ENCODE assay signal across 8 cellular contexts in the genomic region with DNA sequence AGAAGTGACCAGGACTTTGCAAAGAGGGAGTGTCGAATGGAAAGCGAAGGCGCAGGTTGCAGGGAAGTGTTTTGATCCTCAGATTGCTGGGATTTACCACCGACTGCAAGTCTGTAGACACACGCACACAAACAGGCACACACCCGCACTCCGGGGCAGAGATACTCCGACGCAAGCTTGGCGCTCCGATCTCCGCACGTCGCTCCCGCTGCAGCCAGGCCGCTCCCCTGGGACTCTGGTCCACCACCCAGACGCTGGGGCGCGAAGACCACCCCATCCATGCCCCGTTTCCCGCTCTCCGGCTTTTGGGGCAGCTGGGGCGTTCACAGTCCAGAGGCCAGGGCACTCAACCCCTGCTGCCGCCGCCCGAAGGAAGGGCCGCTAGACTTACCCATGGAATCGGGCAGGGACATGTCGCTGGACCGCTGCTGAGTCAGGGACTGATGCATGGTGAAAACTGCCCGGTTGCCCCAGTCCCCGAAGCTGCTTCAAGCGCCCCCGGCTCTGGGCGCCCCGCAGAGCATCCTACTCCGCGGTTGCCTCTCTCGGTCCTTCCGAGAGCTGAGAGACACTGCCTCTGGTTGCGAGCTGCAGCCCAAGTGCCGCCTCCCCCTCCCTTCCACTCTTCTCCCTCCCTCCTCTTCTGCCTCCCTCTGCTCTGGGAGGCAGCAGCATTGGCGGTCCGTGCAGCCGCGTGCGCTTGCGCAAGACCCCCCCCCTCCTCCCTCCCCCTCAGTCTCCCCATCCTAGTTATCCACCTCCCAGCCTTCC. TPM values are rescaled to one million over a fixed set of nuclear protein-coding genes. Genes with fewer than 3 reads are reported as not detected.
DNase-seq lines count a peak whose midpoint lies in the region; ATAC-seq and TF ChIP-seq lines count a peak whose summit lies in the region.

A gene (minus strand): TSS at position 601 of the 771 bp plus-strand sequence. CDS start 152 bp downstream, at position 449.

- H3K27ac ChIP-seq in PC-9 = no peak within 1 kb of the TSS

- no peaks in the 10 kb centered on the region for H3K9me3 Mint-ChIP-seq in activated CD4-positive, alpha-beta T cell treated with anti-CD3 and anti-CD28 coated beads, Interleukin-2, amount 10 ng/mL, durations not matched to agents 7 days and 5 days
- H3K9me3 Mint-ChIP-seq in endothelial cell (ENCODE audit: unreplicated experiment) = no peaks in the 10 kb centered on the region
- H3K9me3 Mint-ChIP-seq in nephron = no peaks in the 10 kb centered on the region

- peak within 1 kb of the TSS; percentile 95 for H3K4me2 ChIP-seq in PC-9

- no peaks in the 10 kb centered on the region for H3K36me3 ChIP-seq in PC-9 (ENCODE audit: low read depth)

- peak within 1 kb of the TSS; percentile 60 for H3K4me3 ChIP-seq in PC-9

- no peak for DNase-seq in activated CD4-positive, alpha-beta T cell treated with anti-CD3 and anti-CD28 coated beads, Interleukin-2, amount 10 ng/mL, durations not matched to agents 7 days and 5 days
- no peak for DNase-seq in activated CD4-positive, alpha-beta T cell treated with anti-CD3 and anti-CD28 coated beads, Interleukin-2, amount 50 U/mL, for 4 hours
- peak; percentile 23 to 42 for DNase-seq in PC-9
- no peak for DNase-seq in endothelial cell (ENCODE audit: low spot score)

- no peaks in the 10 kb centered on the region for H3K9me3 ChIP-seq in PC-9 (ENCODE audit: insufficient read depth, low read depth)

- no peaks in the 10 kb centered on the region for H3K9me2 ChIP-seq in PC-9 (ENCODE audit: insufficient read depth)

- H3K4me1 ChIP-seq in PC-9 (replicated peaks; ENCODE audit: insufficient read depth) = peaks cover 18% of the 10 kb centered on the region

- no peak for TF ChIP-seq POLR2A in GM18505 (IDR thresholded peaks at IDR 0.05; ENCODE audit: borderline replicate concordance, extremely low read depth, insufficient read depth, insufficient read length)

- ATAC-seq in GM18520 (IDR thresholded peaks at IDR 0.05; ENCODE audit: unreplicated experiment) (no peak), GM18505 (IDR thresholded peaks at IDR 0.05; ENCODE audit: unreplicated experiment) (no peak), HG03196 (IDR thresholded peaks at IDR 0.05; ENCODE audit: unreplicated experiment) (no peak)

- POLR2A ChIA-PET in activated CD4-positive, alpha-beta T cell treated with anti-CD3 and anti-CD28 coated beads, Interleukin-2, amount 10 ng/mL, durations not matched to agents 7 days and 5 days (lab: Charles Lee) = no interaction called here
- POLR2A ChIA-PET in PC-9 (lab: Charles Lee; ENCODE audit: unreplicated experiment) = no interaction called here

- intact Hi-C loops in PC-9 (cut with micrococcal nuclease; ENCODE audit: unreplicated experiment) = loop anchor here (10.0 kb wide), 1 partner anchor 424 kb away; no protein-coding TSS in a partner anchor

- no peaks in the 10 kb centered on the region for H3K27me3 ChIP-seq in PC-9 (ENCODE audit: insufficient read depth, low read depth)

- H3K4me1 Mint-ChIP-seq in activated CD4-positive, alpha-beta T cell treated with anti-CD3 and anti-CD28 coated beads, Interleukin-2, amount 10 ng/mL, durations not matched to agents 7 days and 5 days = peaks cover 35% of the 10 kb centered on the region
- peaks cover 7% of the 10 kb centered on the region for H3K4me1 Mint-ChIP-seq in endothelial cell (ENCODE audit: unreplicated experiment)
- H3K4me1 Mint-ChIP-seq in nephron = peaks cover 12% of the 10 kb centered on the region

- no TSS peak for BruUV-seq in PC-9 (replicated peaks; lab: Mats Ljungman, UMichigan)

- H3K36me3 Mint-ChIP-seq in activated CD4-positive, alpha-beta T cell treated with anti-CD3 and anti-CD28 coated beads, Interleukin-2, amount 10 ng/mL, durations not matched to agents 7 days and 5 days (ENCODE audit: low read depth) = peaks cover 1% of the 10 kb centered on the region
- H3K36me3 Mint-ChIP-seq in endothelial cell (ENCODE audit: low read depth, unreplicated experiment) (no peaks in the 10 kb centered on the region), nephron (ENCODE audit: low read depth) (no peaks in the 10 kb centered on the region)

- TF ChIP-seq CTCF in PC-9 (conservative IDR thresholded peaks at IDR 0.05) (no peak), endothelial cell (IDR thresholded peaks at IDR 0.05; ENCODE audit: unreplicated experiment) (no peak), nephron (IDR thresholded peaks at IDR 0.05; ENCODE audit: unreplicated experiment in 3 of 3) (no peak)

- peaks cover 77% of the 10 kb centered on the region for H3K27me3 Mint-ChIP-seq in activated CD4-positive, alpha-beta T cell treated with anti-CD3 and anti-CD28 coated beads, Interleukin-2, amount 10 ng/mL, durations not matched to agents 7 days and 5 days
- H3K27me3 Mint-ChIP-seq in endothelial cell (ENCODE audit: unreplicated experiment) (peaks cover 8% of the 10 kb centered on the region), nephron (ENCODE audit: low read depth) (peaks cover 81% of the 10 kb centered on the region)

- H3K79me2 ChIP-seq in PC-9 (ENCODE audit: low read depth) = no peaks in the 10 kb centered on the region

- H3F3A ChIP-seq in PC-9 (ENCODE audit: insufficient read depth, low read depth) = peaks cover 7% of the 10 kb centered on the region; the same call in 1 of the 2 replicates

- H4K20me1 ChIP-seq in PC-9 (ENCODE audit: insufficient read depth) = no peaks in the 10 kb centered on the region

- peak within 1 kb of the TSS; percentile 83 for H3K4me3 Mint-ChIP-seq in activated CD4-positive, alpha-beta T cell treated with anti-CD3 and anti-CD28 coated beads, Interleukin-2, amount 10 ng/mL, durations not matched to agents 7 days and 5 days
- H3K4me3 Mint-ChIP-seq in endothelial cell (ENCODE audit: unreplicated experiment) (peak within 1 kb of the TSS; percentile 93), nephron (peak within 1 kb of the TSS; percentile 78 to 85 (median 78))

- H3K27ac Mint-ChIP-seq in activated CD4-positive, alpha-beta T cell treated with anti-CD3 and anti-CD28 coated beads, Interleukin-2, amount 10 ng/mL, durations not matched to agents 7 days and 5 days = no peak within 1 kb of the TSS
- H3K27ac Mint-ChIP-seq in endothelial cell (ENCODE audit: unreplicated experiment) (no peak within 1 kb of the TSS), nephron (no peak within 1 kb of the TSS)

- peak within 1 kb of the TSS; percentile 85 for H2AFZ ChIP-seq in PC-9

- CTCF ChIA-PET in activated CD4-positive, alpha-beta T cell treated with anti-CD3 and anti-CD28 coated beads, Interleukin-2, amount 10 ng/mL, durations not matched to agents 7 days and 5 days (lab: Charles Lee) = interaction anchor here (0.9 to 1.0 kb wide), 2 partner anchors 11 to 13 kb away, joined by 3 read pairs; no protein-coding TSS in a partner anchor
- CTCF ChIA-PET in PC-9 (lab: Charles Lee) = no interaction called here

RNA-seq across cellular contexts. Expression of the gene that starts here (rescaled TPM):
- not detected for total RNA-seq in activated CD4-positive, alpha-beta T cell treated with anti-CD3 and anti-CD28 coated beads, Interleukin-2, amount 10 ng/mL, durations not matched to agents 7 days and 5 days
- total RNA-seq in PC-9 (2021) (9.4 and 16.7 TPM in 2 replicates), endothelial cell (ENCODE audit: unreplicated experiment) (0.13 TPM)

Comparison
In these comparisons a context has a peak if more than half of its experiments do, and no peak if none do; other contexts are left out.
1. DNase-seq: peak in PC-9 (2 of 2); none in activated CD4-positive, alpha-beta T cell treated with anti-CD3 and anti-CD28 coated beads, Interleukin-2, amount 10 ng/mL, durations not matched to agents 7 days and 5 days (single experiment), activated CD4-positive, alpha-beta T cell treated with anti-CD3 and anti-CD28 coated beads, Interleukin-2, amount 50 U/mL, for 4 hours (0 of 2) and endothelial cell (single experiment).
2. Peak in every context shown above with its lines, with median percentiles within 50 percentile points of each other: H3K4me3 Mint-ChIP-seq.